Comparison of ENCODE assay signal across 2 cellular contexts in the genomic region with DNA sequence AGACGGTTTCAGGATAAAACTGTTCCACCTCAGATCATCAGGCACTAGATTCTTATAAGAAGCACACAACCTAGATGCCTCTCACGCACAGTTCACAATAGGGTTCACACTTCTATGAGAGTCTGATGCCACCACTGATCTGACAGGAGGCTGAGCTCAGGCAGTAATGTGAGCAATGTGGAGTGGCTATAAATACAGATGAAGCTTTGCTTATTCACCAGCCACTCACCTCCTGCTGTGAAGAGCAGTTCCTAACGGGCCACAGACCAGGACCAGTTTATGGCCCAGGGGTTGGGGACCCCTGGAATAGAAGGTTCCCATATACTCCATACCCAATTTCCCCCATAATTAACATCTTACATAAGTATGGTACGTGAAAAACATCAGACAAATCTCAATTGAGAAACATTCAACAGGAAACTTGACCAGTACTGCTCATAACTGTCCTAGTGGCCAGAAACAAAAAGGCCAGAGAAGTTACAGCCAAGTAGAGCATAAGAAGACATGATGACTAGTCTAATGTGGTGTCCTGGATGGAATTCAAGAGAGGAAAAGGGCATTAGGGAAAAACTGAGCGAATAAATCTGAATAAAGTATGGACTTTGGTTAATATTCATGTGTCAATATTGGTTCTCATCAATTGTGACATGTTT.
TF ChIP-seq lines count a peak whose summit lies in the region.

No MANE protein-coding gene starts in this region.

TF ChIP-seq in SK-N-SH treated with all-trans-retinoic acid at 6 μM for 48 hours, 23 proteins besides CTCF, POLR2A, EP300 and RAD21:
- TF ChIP-seq, protein P1, sequence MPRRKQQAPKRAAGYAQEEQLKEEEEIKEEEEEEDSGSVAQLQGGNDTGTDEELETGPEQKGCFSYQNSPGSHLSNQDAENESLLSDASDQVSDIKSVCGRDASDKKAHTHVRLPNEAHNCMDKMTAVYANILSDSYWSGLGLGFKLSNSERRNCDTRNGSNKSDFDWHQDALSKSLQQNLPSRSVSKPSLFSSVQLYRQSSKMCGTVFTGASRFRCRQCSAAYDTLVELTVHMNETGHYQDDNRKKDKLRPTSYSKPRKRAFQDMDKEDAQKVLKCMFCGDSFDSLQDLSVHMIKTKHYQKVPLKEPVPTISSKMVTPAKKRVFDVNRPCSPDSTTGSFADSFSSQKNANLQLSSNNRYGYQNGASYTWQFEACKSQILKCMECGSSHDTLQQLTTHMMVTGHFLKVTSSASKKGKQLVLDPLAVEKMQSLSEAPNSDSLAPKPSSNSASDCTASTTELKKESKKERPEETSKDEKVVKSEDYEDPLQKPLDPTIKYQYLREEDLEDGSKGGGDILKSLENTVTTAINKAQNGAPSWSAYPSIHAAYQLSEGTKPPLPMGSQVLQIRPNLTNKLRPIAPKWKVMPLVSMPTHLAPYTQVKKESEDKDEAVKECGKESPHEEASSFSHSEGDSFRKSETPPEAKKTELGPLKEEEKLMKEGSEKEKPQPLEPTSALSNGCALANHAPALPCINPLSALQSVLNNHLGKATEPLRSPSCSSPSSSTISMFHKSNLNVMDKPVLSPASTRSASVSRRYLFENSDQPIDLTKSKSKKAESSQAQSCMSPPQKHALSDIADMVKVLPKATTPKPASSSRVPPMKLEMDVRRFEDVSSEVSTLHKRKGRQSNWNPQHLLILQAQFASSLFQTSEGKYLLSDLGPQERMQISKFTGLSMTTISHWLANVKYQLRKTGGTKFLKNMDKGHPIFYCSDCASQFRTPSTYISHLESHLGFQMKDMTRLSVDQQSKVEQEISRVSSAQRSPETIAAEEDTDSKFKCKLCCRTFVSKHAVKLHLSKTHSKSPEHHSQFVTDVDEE (CRISPR knock-in tag; IDR thresholded peaks at IDR 0.05), result no peak
- TF ChIP-seq, protein P2, sequence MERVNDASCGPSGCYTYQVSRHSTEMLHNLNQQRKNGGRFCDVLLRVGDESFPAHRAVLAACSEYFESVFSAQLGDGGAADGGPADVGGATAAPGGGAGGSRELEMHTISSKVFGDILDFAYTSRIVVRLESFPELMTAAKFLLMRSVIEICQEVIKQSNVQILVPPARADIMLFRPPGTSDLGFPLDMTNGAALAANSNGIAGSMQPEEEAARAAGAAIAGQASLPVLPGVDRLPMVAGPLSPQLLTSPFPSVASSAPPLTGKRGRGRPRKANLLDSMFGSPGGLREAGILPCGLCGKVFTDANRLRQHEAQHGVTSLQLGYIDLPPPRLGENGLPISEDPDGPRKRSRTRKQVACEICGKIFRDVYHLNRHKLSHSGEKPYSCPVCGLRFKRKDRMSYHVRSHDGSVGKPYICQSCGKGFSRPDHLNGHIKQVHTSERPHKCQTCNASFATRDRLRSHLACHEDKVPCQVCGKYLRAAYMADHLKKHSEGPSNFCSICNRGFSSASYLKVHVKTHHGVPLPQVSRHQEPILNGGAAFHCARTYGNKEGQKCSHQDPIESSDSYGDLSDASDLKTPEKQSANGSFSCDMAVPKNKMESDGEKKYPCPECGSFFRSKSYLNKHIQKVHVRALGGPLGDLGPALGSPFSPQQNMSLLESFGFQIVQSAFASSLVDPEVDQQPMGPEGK (CRISPR knock-in tag; IDR thresholded peaks at IDR 0.05; ENCODE audit: borderline replicate concordance), result no peak
- no peak for TF ChIP-seq RARB (CRISPR knock-in tag; IDR thresholded peaks at IDR 0.05)
- TF ChIP-seq ZFP30 (CRISPR knock-in tag; IDR thresholded peaks at IDR 0.05), result no peak
- no peak for TF ChIP-seq OSR1 (CRISPR knock-in tag; IDR thresholded peaks at IDR 0.05)
- TF ChIP-seq GLIS3 (CRISPR knock-in tag; IDR thresholded peaks at IDR 0.05), result no peak
- TF ChIP-seq TOX (CRISPR knock-in tag; IDR thresholded peaks at IDR 0.05; ENCODE audit: borderline replicate concordance), result no peak
- TF ChIP-seq ESRRG (CRISPR knock-in tag; IDR thresholded peaks at IDR 0.05), result no peak
- TF ChIP-seq, protein P3, sequence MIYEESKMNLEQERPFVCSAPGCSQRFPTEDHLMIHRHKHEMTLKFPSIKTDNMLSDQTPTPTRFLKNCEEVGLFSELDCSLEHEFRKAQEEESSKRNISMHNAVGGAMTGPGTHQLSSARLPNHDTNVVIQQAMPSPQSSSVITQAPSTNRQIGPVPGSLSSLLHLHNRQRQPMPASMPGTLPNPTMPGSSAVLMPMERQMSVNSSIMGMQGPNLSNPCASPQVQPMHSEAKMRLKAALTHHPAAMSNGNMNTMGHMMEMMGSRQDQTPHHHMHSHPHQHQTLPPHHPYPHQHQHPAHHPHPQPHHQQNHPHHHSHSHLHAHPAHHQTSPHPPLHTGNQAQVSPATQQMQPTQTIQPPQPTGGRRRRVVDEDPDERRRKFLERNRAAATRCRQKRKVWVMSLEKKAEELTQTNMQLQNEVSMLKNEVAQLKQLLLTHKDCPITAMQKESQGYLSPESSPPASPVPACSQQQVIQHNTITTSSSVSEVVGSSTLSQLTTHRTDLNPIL (CRISPR knock-in tag; IDR thresholded peaks at IDR 0.05; ENCODE audit: low read depth), result no peak
- TF ChIP-seq ISL1 (CRISPR knock-in tag; IDR thresholded peaks at IDR 0.05), result no peak
- TF ChIP-seq SNAI2 (CRISPR knock-in tag; IDR thresholded peaks at IDR 0.05), result no peak
- no peak for TF ChIP-seq PPARA (CRISPR knock-in tag; IDR thresholded peaks at IDR 0.05; ENCODE audit: borderline replicate concordance)
- TF ChIP-seq ZC3H10 (CRISPR knock-in tag; IDR thresholded peaks at IDR 0.05), result no peak
- TF ChIP-seq ZNF8 (CRISPR knock-in tag; IDR thresholded peaks at IDR 0.05), result no peak
- TF ChIP-seq CSDC2 (CRISPR knock-in tag; IDR thresholded peaks at IDR 0.05), result no peak
- no peak for TF ChIP-seq TCF4 (CRISPR knock-in tag; IDR thresholded peaks at IDR 0.05; ENCODE audit: borderline replicate concordance)
- TF ChIP-seq ZNF70 (CRISPR knock-in tag; IDR thresholded peaks at IDR 0.05), result no peak

TF ChIP-seq in SK-N-SH, 30 proteins besides CTCF, POLR2A, EP300 and RAD21 (continued from another document):
- TF ChIP-seq, protein P4, sequence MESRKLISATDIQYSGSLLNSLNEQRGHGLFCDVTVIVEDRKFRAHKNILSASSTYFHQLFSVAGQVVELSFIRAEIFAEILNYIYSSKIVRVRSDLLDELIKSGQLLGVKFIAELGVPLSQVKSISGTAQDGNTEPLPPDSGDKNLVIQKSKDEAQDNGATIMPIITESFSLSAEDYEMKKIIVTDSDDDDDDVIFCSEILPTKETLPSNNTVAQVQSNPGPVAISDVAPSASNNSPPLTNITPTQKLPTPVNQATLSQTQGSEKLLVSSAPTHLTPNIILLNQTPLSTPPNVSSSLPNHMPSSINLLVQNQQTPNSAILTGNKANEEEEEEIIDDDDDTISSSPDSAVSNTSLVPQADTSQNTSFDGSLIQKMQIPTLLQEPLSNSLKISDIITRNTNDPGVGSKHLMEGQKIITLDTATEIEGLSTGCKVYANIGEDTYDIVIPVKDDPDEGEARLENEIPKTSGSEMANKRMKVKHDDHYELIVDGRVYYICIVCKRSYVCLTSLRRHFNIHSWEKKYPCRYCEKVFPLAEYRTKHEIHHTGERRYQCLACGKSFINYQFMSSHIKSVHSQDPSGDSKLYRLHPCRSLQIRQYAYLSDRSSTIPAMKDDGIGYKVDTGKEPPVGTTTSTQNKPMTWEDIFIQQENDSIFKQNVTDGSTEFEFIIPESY (IDR thresholded peaks at IDR 0.05; ENCODE audit: borderline replicate concordance, low read depth), result no peak
- TF ChIP-seq RXRA (IDR thresholded peaks at IDR 0.05; ENCODE audit: borderline replicate concordance, low read depth), result no peak
- TF ChIP-seq RCOR1 (IDR thresholded peaks at IDR 0.05; ENCODE audit: low read length), result no peak
- TF ChIP-seq, protein P5, sequence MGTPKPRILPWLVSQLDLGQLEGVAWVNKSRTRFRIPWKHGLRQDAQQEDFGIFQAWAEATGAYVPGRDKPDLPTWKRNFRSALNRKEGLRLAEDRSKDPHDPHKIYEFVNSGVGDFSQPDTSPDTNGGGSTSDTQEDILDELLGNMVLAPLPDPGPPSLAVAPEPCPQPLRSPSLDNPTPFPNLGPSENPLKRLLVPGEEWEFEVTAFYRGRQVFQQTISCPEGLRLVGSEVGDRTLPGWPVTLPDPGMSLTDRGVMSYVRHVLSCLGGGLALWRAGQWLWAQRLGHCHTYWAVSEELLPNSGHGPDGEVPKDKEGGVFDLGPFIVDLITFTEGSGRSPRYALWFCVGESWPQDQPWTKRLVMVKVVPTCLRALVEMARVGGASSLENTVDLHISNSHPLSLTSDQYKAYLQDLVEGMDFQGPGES (IDR thresholded peaks at IDR 0.05; ENCODE audit: low read depth, low read length), result no peak
- TF ChIP-seq NRF1 (IDR thresholded peaks at IDR 0.05; ENCODE audit: low read depth, low read length), result no peak
- no peak for TF ChIP-seq TCF12 (IDR thresholded peaks at IDR 0.05)
- no peak for TF ChIP-seq MEF2A (IDR thresholded peaks at IDR 0.05; ENCODE audit: borderline replicate concordance, low read depth)
- TF ChIP-seq TEAD4 (IDR thresholded peaks at IDR 0.05; ENCODE audit: borderline replicate concordance, insufficient read depth), result no peak
- TF ChIP-seq CHD2 (IDR thresholded peaks at IDR 0.05; ENCODE audit: low read length, partially characterized antibody), result no peak
- no peak for TF ChIP-seq SMC3 (IDR thresholded peaks at IDR 0.05; ENCODE audit: low read depth, low read length)
